9 cellular contexts compared by ENCODE assay signal in genomic region chrX:23732704-23733103, GRCh38. TPM values are rescaled to one million over a fixed set of nuclear protein-coding genes. Genes with fewer than 3 reads are reported as not detected.
DNase-seq lines count a peak whose midpoint lies in the region; ATAC-seq and TF ChIP-seq lines count a peak whose summit lies in the region.
"Had no signal": no experiment of that assay in that cellular context is flagged by ENCODE, and none has a peak within 500 bp of the region (broad histone marks: within the 10 kb centered on the region; RNA-seq: fewer than 3 reads in every experiment).

No MANE protein-coding gene starts in this region.

- H3K9me3 ChIP-seq in right lobe of liver = no peaks in the 10 kb centered on the region

- H3K4me3 ChIP-seq in right lobe of liver = no peak overlapping the region

- no peak overlapping the region for H3K27ac ChIP-seq in right lobe of liver
- H3K27ac ChIP-seq: epithelial cell of prostate had no signal

- no peak for TF ChIP-seq POLR2A in right lobe of liver (IDR thresholded peaks at IDR 0.05)

- 40% methylated on average over 5 of the region's 5 CpGs for WGBS in right lobe of liver (ENCODE audit: insufficient coverage, low coverage, low lambda C conversion rate, missing lambda C conversion rate)

- ATAC-seq in GM18868 (IDR thresholded peaks at IDR 0.05; ENCODE audit: unreplicated experiment) (peak; percentile 87), GM21576 (IDR thresholded peaks at IDR 0.05; ENCODE audit: unreplicated experiment) (peak; percentile 77), HG03457 (IDR thresholded peaks at IDR 0.05; ENCODE audit: unreplicated experiment) (peak; percentile 81), right lobe of liver (no peak)

- DNase-seq in germinal center (ENCODE audit: low spot score) (peak; percentile 4), mucosa of gallbladder (ENCODE audit: low spot score) (no peak), right lobe of liver (no peak), AG20443 (ENCODE audit: low spot score) (no peak)
- DNase-seq: NCI-H510A had no signal

- peaks cover 0 to 11% (median 0%) of the 10 kb centered on the region in 4 donors for H3K36me3 ChIP-seq in right lobe of liver

- H3K27me3 ChIP-seq in right lobe of liver = no peaks in the 10 kb centered on the region

- intact Hi-C loops in right lobe of liver (cut with DNase I) = no loop called here

- H3K4me1 ChIP-seq in right lobe of liver = no peaks in the 10 kb centered on the region

- no peak for TF ChIP-seq CTCF in right lobe of liver (IDR thresholded peaks at IDR 0.05)

RNA-seq across cellular contexts. Expression of gene ACOT9, which starts 10.4 kb away (rescaled TPM):
- 30.6 TPM for total RNA-seq in mucosa of gallbladder
- total RNA-seq in right lobe of liver = 10 to 100 TPM in 5 of 6 experiments, 1 to 10 TPM in 1; 8.9 to 20.2 (median 14.6) TPM

RNA-seq across cellular contexts. Expression of gene SAT1, which starts 50.3 kb away (rescaled TPM):
- total RNA-seq in mucosa of gallbladder = 303 TPM
- 100 to 1,000 TPM; 215 to 640 (median 291) TPM for total RNA-seq in right lobe of liver

Comparison
In these comparisons a context has a peak if more than half of its experiments do, and no peak if none do; other contexts are left out.
1. ATAC-seq: peak in GM18868 (single experiment), GM21576 (single experiment) and HG03457 (single experiment); none in right lobe of liver (0 of 4).